In genomic region chr17:82289822-82290541, GRCh38 we compare ENCODE assay signal across 1 cellular context.
TF ChIP-seq lines count a peak whose summit lies in the region.

No MANE protein-coding gene starts in this region.

TF ChIP-seq in A549, 52 proteins besides CTCF, POLR2A, EP300 and RAD21 (continued from another document):
- no peak for TF ChIP-seq E2F6 (IDR thresholded peaks at IDR 0.05; ENCODE audit: borderline replicate concordance, low read depth)
- no peak for TF ChIP-seq NFE2L2 (conservative IDR thresholded peaks at IDR 0.05; ENCODE audit: low read length)
- no peak for TF ChIP-seq ZNF302 (CRISPR knock-in tag; IDR thresholded peaks at IDR 0.05)
- TF ChIP-seq CEBPB (IDR thresholded peaks at IDR 0.05) = no peak
- no peak for TF ChIP-seq FOSL2 (IDR thresholded peaks at IDR 0.05)
- TF ChIP-seq FOSL2 (CRISPR knock-in tag; IDR thresholded peaks at IDR 0.05) = no peak
- no peak for TF ChIP-seq TP53 (CRISPR knock-in tag; IDR thresholded peaks at IDR 0.05)
- TF ChIP-seq REST (IDR thresholded peaks at IDR 0.05) = no peak
- TF ChIP-seq CHD4 (IDR thresholded peaks at IDR 0.05; ENCODE audit: borderline replicate concordance) = no peak
- no peak for TF ChIP-seq RNF2 (IDR thresholded peaks at IDR 0.05; ENCODE audit: borderline replicate concordance, low read depth)
- TF ChIP-seq, protein P1, sequence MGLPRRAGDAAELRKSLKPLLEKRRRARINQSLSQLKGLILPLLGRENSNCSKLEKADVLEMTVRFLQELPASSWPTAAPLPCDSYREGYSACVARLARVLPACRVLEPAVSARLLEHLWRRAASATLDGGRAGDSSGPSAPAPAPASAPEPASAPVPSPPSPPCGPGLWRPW (IDR thresholded peaks at IDR 0.05) = no peak
